1 cellular context compared by ENCODE assay signal in the genomic region with DNA sequence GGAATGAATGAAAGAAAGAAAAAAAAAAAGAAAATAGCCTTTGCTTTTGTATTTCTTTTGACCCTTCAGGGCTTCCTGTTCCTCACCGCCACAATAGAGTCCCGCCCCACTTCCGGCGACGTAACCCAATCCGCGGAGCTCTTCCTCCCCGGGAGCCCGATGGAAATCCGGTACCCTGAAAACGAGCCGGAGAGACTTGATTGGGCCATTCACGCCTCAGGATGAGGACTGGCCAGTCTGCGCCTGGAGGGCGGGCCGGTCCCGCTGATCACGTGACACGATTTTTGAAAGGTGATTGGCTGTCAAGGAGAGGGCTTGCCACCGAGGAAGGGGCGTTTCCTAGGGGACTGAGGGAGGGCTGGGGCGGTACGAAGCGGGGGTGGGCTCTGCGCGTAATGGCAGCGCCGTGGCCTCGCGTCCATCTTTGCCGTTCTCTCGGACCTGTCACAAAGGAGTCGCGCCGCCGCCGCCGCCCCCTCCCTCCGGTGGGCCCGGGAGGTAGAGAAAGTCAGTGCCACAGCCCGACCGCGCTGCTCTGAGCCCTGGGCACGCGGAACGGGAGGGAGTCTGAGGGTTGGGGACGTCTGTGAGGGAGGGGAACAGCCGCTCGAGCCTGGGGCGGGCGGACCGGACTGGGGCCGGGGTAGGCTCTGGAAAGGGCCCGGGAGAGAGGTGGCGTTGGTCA.
TF ChIP-seq lines count a peak whose summit lies in the region.

PSME3IP1 (minus strand) TSS at position 95 of the 685 bp plus-strand sequence. CDS start 12,185 bp downstream, outside the sequence.
RSPRY1 (plus strand) TSS at position 385 of the 685 bp plus-strand sequence. CDS start 18,330 bp downstream, outside the sequence.

TF ChIP-seq in HepG2, 621 proteins besides CTCF, POLR2A, EP300 and RAD21 (continued from another document and continues in another):
- TF ChIP-seq NFAT5 (CRISPR knock-in tag; IDR thresholded peaks at IDR 0.05) (0 out of 2 replicates have a peak, but pooled peaks have one; percentile 25), HES4 (CRISPR knock-in tag; IDR thresholded peaks at IDR 0.05; ENCODE audit: borderline replicate concordance) (no peak), E2F1 (CRISPR knock-in tag; IDR thresholded peaks at IDR 0.05) (peak; percentile 74; the same call in 1 of the 2 replicates), ZNF296 (CRISPR knock-in tag; conservative IDR thresholded peaks at IDR 0.05) (no peak), ZNF788 (CRISPR knock-in tag; IDR thresholded peaks at IDR 0.05; ENCODE audit: borderline replicate concordance) (peak; percentile 81; the same call in 1 of the 2 replicates), RAD51 (IDR thresholded peaks at IDR 0.05; ENCODE audit: borderline replicate concordance) (peak; percentile 100), DNMT1 (CRISPR knock-in tag; IDR thresholded peaks at IDR 0.05) (0 out of 2 replicates have a peak, but pooled peaks have one; percentile 37), ZNF660 (CRISPR knock-in tag; IDR thresholded peaks at IDR 0.05; ENCODE audit: borderline replicate concordance, low read depth) (no peak), ZNF891 (CRISPR knock-in tag; IDR thresholded peaks at IDR 0.05) (peak; percentile 94), ZNF367 (CRISPR knock-in tag; IDR thresholded peaks at IDR 0.05; ENCODE audit: borderline replicate concordance) (no peak), MEIS2 (CRISPR knock-in tag; IDR thresholded peaks at IDR 0.05) (no peak; the same call in 1 of the 2 replicates), POLR2AphosphoS5 (IDR thresholded peaks at IDR 0.05; ENCODE audit: low read depth, low read length) (peak; percentile 81), SUZ12 (IDR thresholded peaks at IDR 0.05; ENCODE audit: low read depth, low read length) (no peak), MIER3 (CRISPR knock-in tag; IDR thresholded peaks at IDR 0.05; ENCODE audit: borderline replicate concordance) (no peak), MBNL3 (CRISPR knock-in tag; conservative IDR thresholded peaks at IDR 0.05) (no peak), ZNF234 (CRISPR knock-in tag; conservative IDR thresholded peaks at IDR 0.05) (peak; percentile 46; the same call in 1 of the 2 replicates), ZNF816 (CRISPR knock-in tag; IDR thresholded peaks at IDR 0.05; ENCODE audit: borderline replicate concordance) (no peak; the same call in 1 of the 2 replicates), ZSCAN30 (CRISPR knock-in tag; IDR thresholded peaks at IDR 0.05) (no peak), ZNF335 (CRISPR knock-in tag; IDR thresholded peaks at IDR 0.05) (peak; percentile 31; the same call in 1 of the 2 replicates), ZHX2 (IDR thresholded peaks at IDR 0.05; ENCODE audit: low read depth) (peak; percentile 89; the same call in 1 of the 2 replicates), ZHX2 (CRISPR knock-in tag; IDR thresholded peaks at IDR 0.05; ENCODE audit: borderline replicate concordance) (no peak), RARG (CRISPR knock-in tag; IDR thresholded peaks at IDR 0.05; ENCODE audit: low read depth) (peak; percentile 77; the same call in 1 of the 2 replicates), ATF4 (CRISPR knock-in tag; IDR thresholded peaks at IDR 0.05) (peak in 1 of 2 experiments; percentile 57; a peak in 1 of 4 replicates), HOXA3 (CRISPR knock-in tag; IDR thresholded peaks at IDR 0.05) (peak; percentile 98), TOPORS (CRISPR knock-in tag; IDR thresholded peaks at IDR 0.05) (no peak), TCF12 (IDR thresholded peaks at IDR 0.05) (no peak), TCF12 (CRISPR knock-in tag; IDR thresholded peaks at IDR 0.05) (no peak), ZNF260 (CRISPR knock-in tag; IDR thresholded peaks at IDR 0.05; ENCODE audit: borderline replicate concordance, low read depth) (no peak), SRF (IDR thresholded peaks at IDR 0.05; ENCODE audit: low read depth, low read length) (no peak), FOXP1 (IDR thresholded peaks at IDR 0.05) (no peak), FOXP1 (CRISPR knock-in tag; IDR thresholded peaks at IDR 0.05) (no peak)
- TF ChIP-seq, protein P1, sequence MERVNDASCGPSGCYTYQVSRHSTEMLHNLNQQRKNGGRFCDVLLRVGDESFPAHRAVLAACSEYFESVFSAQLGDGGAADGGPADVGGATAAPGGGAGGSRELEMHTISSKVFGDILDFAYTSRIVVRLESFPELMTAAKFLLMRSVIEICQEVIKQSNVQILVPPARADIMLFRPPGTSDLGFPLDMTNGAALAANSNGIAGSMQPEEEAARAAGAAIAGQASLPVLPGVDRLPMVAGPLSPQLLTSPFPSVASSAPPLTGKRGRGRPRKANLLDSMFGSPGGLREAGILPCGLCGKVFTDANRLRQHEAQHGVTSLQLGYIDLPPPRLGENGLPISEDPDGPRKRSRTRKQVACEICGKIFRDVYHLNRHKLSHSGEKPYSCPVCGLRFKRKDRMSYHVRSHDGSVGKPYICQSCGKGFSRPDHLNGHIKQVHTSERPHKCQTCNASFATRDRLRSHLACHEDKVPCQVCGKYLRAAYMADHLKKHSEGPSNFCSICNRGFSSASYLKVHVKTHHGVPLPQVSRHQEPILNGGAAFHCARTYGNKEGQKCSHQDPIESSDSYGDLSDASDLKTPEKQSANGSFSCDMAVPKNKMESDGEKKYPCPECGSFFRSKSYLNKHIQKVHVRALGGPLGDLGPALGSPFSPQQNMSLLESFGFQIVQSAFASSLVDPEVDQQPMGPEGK (CRISPR knock-in tag; IDR thresholded peaks at IDR 0.05): peak; percentile 92
- TF ChIP-seq, protein P2, sequence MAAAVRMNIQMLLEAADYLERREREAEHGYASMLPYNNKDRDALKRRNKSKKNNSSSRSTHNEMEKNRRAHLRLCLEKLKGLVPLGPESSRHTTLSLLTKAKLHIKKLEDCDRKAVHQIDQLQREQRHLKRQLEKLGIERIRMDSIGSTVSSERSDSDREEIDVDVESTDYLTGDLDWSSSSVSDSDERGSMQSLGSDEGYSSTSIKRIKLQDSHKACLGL (CRISPR knock-in tag; IDR thresholded peaks at IDR 0.05): peak; percentile 56; the same call in 1 of the 2 replicates
- TF ChIP-seq, protein P3, sequence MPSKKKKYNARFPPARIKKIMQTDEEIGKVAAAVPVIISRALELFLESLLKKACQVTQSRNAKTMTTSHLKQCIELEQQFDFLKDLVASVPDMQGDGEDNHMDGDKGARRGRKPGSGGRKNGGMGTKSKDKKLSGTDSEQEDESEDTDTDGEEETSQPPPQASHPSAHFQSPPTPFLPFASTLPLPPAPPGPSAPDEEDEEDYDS (CRISPR knock-in tag; IDR thresholded peaks at IDR 0.05): peak; percentile 92
- TF ChIP-seq, protein P4, sequence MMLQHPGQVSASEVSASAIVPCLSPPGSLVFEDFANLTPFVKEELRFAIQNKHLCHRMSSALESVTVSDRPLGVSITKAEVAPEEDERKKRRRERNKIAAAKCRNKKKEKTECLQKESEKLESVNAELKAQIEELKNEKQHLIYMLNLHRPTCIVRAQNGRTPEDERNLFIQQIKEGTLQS (CRISPR knock-in tag; IDR thresholded peaks at IDR 0.05): no peak
- TF ChIP-seq, protein P5, sequence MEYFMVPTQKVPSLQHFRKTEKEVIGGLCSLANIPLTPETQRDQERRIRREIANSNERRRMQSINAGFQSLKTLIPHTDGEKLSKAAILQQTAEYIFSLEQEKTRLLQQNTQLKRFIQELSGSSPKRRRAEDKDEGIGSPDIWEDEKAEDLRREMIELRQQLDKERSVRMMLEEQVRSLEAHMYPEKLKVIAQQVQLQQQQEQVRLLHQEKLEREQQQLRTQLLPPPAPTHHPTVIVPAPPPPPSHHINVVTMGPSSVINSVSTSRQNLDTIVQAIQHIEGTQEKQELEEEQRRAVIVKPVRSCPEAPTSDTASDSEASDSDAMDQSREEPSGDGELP (IDR thresholded peaks at IDR 0.05; ENCODE audit: borderline replicate concordance, low read depth): no peak
- TF ChIP-seq, protein P6, sequence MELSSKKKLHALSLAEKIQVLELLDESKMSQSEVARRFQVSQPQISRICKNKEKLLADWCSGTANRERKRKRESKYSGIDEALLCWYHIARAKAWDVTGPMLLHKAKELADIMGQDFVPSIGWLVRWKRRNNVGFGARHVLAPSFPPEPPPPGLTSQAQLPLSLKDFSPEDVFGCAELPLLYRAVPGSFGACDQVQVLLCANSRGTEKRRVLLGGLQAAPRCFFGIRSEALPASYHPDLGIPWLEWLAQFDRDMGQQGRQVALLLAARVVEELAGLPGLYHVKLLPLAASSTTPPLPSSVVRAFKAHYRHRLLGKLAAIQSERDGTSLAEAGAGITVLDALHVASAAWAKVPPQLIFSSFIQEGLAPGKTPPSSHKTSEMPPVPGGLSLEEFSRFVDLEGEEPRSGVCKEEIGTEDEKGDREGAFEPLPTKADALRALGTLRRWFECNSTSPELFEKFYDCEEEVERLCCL (CRISPR knock-in tag; IDR thresholded peaks at IDR 0.05; ENCODE audit: borderline replicate concordance): no peak
